11 cellular contexts compared by ENCODE assay signal in genomic region chr7:662576-662975, GRCh38.
"Had no signal": no experiment of that assay in that cellular context is flagged by ENCODE, and none has a peak within 500 bp of the region (broad histone marks: within the 10 kb centered on the region; RNA-seq: fewer than 3 reads in every experiment).

No MANE protein-coding gene starts in this region.

- H3K4me3 ChIP-seq: adrenal gland, neural progenitor cell, pancreas, tibial nerve had no signal

- ATAC-seq: activated T-cell treated with anti-CD3 and anti-CD28 coated beads, Interleukin-2, amount 50 U/mL, for 4 hours; left ventricle myocardium superior; pancreas had no signal

- DNase-seq: activated CD4-positive, alpha-beta T cell treated with anti-CD3 and anti-CD28 coated beads for 1 hour; activated naive CD4-positive, alpha-beta T cell; activated T-cell treated with anti-CD3 and anti-CD28 coated beads, Interleukin-2, amount 50 U/mL, for 4 hours; central memory CD4-positive, alpha-beta T cell; effector memory CD4-positive, alpha-beta T cell; hippocampal formation; left ventricle myocardium superior had no signal

- H3K27ac ChIP-seq: adrenal gland, neural progenitor cell, pancreas, tibial nerve had no signal

- H3K27me3 ChIP-seq: adrenal gland, neural progenitor cell, pancreas, tibial nerve had no signal

- H2AFZ ChIP-seq: neural progenitor cell had no signal

- H3K36me3 ChIP-seq: adrenal gland, neural progenitor cell, pancreas, tibial nerve had no signal

- H3K27ac Mint-ChIP-seq: neural progenitor cell had no signal

- H3K4me2 ChIP-seq: neural progenitor cell had no signal

- H3K9me3 Mint-ChIP-seq: neural progenitor cell had no signal

- H3K9ac ChIP-seq: neural progenitor cell had no signal

- H3K9me3 ChIP-seq: adrenal gland, pancreas, tibial nerve had no signal

- H3K36me3 Mint-ChIP-seq: neural progenitor cell had no signal

- H3K4me3 Mint-ChIP-seq: activated T-cell treated with anti-CD3 and anti-CD28 coated beads, Interleukin-2, amount 50 U/mL, for 4 hours; neural progenitor cell had no signal

- H3K4me1 ChIP-seq: neural progenitor cell, pancreas had no signal
